Comparison of ENCODE assay signal across 16 cellular contexts in genomic region chr11:12592283-12592682, GRCh38.
"Had no signal": no experiment of that assay in that cellular context is flagged by ENCODE, and none has a peak within 500 bp of the region (broad histone marks: within the 10 kb centered on the region; RNA-seq: fewer than 3 reads in every experiment).

No MANE protein-coding gene starts in this region.

- H3K4me3 Mint-ChIP-seq: endodermal cell; naive thymus-derived CD8-positive, alpha-beta T cell; stimulated activated naive B cell treated with anti-CD40 and anti-IgM and Interleukin-4, amounts not matched to agents 10 μg/mL and 1 μg/mL and 100 μg/mL, for 72 hours; stimulated activated naive CD8-positive, alpha-beta T cell treated with anti-CD3 and anti-CD28 coated beads, Interleukin-15, amount 100 ng/mL, for 72 hours had no signal

- H3K27ac Mint-ChIP-seq: endodermal cell; naive thymus-derived CD8-positive, alpha-beta T cell; progenitor cell of endocrine pancreas; stimulated activated naive B cell treated with anti-CD40 and anti-IgM and Interleukin-4, amounts not matched to agents 10 μg/mL and 1 μg/mL and 100 μg/mL, for 72 hours; stimulated activated naive CD8-positive, alpha-beta T cell treated with anti-CD3 and anti-CD28 coated beads, Interleukin-15, amount 100 ng/mL, for 72 hours had no signal

- H3K4me1 Mint-ChIP-seq: stimulated activated naive B cell treated with anti-CD40 and anti-IgM and Interleukin-4, amounts not matched to agents 10 μg/mL and 1 μg/mL and 100 μg/mL, for 72 hours; stimulated activated naive CD8-positive, alpha-beta T cell treated with anti-CD3 and anti-CD28 coated beads, Interleukin-15, amount 100 ng/mL, for 72 hours had no signal

- DNase-seq: central memory CD4-positive, alpha-beta T cell; effector CD4-positive, alpha-beta T cell; endodermal cell; left ventricle myocardium superior; mucosa of descending colon; naive thymus-derived CD8-positive, alpha-beta T cell; nucleus accumbens; ovary; right lobe of liver; spleen; stimulated activated CD4-positive, alpha-beta T cell treated with anti-CD3 and anti-CD28 coated beads, Interleukin-2, amount 100 ng/mL, for 24 hours; stimulated activated CD4-positive, alpha-beta T cell treated with anti-CD3 and anti-CD28 coated beads, Interleukin-4, amount 100 ng/mL, for 4 hours; stimulated activated naive B cell treated with anti-CD40 and anti-IgM and Interleukin-4, amounts not matched to agents 10 μg/mL and 1 μg/mL and 100 μg/mL, for 72 hours; stimulated activated naive CD8-positive, alpha-beta T cell treated with anti-CD3 and anti-CD28 coated beads, Interleukin-15, amount 100 ng/mL, for 72 hours; trophoblast cell had no signal

- ATAC-seq: mucosa of descending colon; naive thymus-derived CD8-positive, alpha-beta T cell; right lobe of liver; stimulated activated naive B cell treated with anti-CD40 and anti-IgM and Interleukin-4, amounts not matched to agents 10 μg/mL and 1 μg/mL and 100 μg/mL, for 72 hours; stimulated activated naive CD8-positive, alpha-beta T cell treated with anti-CD3 and anti-CD28 coated beads, Interleukin-15, amount 100 ng/mL, for 72 hours had no signal

- H3K36me3 Mint-ChIP-seq: stimulated activated naive B cell treated with anti-CD40 and anti-IgM and Interleukin-4, amounts not matched to agents 10 μg/mL and 1 μg/mL and 100 μg/mL, for 72 hours had no signal

- H3K27me3 Mint-ChIP-seq: stimulated activated naive B cell treated with anti-CD40 and anti-IgM and Interleukin-4, amounts not matched to agents 10 μg/mL and 1 μg/mL and 100 μg/mL, for 72 hours had no signal

- H3K9me3 Mint-ChIP-seq: stimulated activated naive CD8-positive, alpha-beta T cell treated with anti-CD3 and anti-CD28 coated beads, Interleukin-15, amount 100 ng/mL, for 72 hours had no signal
